Comparison of ENCODE assay signal across 21 cellular contexts in genomic region chr15:58526647-58527192, GRCh38.
DNase-seq lines count a peak whose midpoint lies in the region; ATAC-seq and TF ChIP-seq lines count a peak whose summit lies in the region.
"Had no signal": no experiment of that assay in that cellular context is flagged by ENCODE, and none has a peak within 500 bp of the region (broad histone marks: within the 10 kb centered on the region; RNA-seq: fewer than 3 reads in every experiment).

No MANE protein-coding gene starts in this region.

- H3K4me3 ChIP-seq in left lung (no peak overlapping the region), stomach (no peak overlapping the region)
- H3K4me3 ChIP-seq: BLaER1, Peyer's patch had no signal

- peak overlapping the region in 1 of 2 donors; percentile 92 for H3K27ac ChIP-seq in left lung
- H3K27ac ChIP-seq in stomach: peak overlapping the region in 3 of 5 donors; percentile 22 to 78 (median 72)
- H3K27ac ChIP-seq: BLaER1 had no signal

- no peak for TF ChIP-seq POLR2A in stomach (IDR thresholded peaks at IDR 0.05)

- H3K36me3 ChIP-seq in left lung (no peaks in the 10 kb centered on the region), stomach (no peaks in the 10 kb centered on the region)
- H3K36me3 ChIP-seq: BLaER1, Peyer's patch had no signal

- intact Hi-C loops in activated CD4-positive, alpha-beta memory T cell treated with anti-CD3 and anti-CD28 coated beads for 36 hours (cut with micrococcal nuclease): no loop called here
- intact Hi-C loops in left lung (cut with DNase I) (no loop called here), stomach (cut with DNase I; ENCODE audit: low total_unique reads) (no loop called here)

- H3K27ac Mint-ChIP-seq in activated CD4-positive, alpha-beta memory T cell treated with anti-CD3 and anti-CD28 coated beads, Interleukin-2, amount 10 ng/mL, durations not matched to agents 7 days and 5 days: no peak overlapping the region
- H3K27ac Mint-ChIP-seq in activated CD4-positive, alpha-beta memory T cell treated with anti-CD3 and anti-CD28 coated beads for 36 hours: no peak overlapping the region
- H3K27ac Mint-ChIP-seq in activated T-cell treated with anti-CD3 and anti-CD28 coated beads, Interleukin-2, amount 50 U/mL, for 24 hours: no peak overlapping the region
- H3K27ac Mint-ChIP-seq: activated CD4-positive, alpha-beta T cell treated with anti-CD3 and anti-CD28 coated beads, Interleukin-2, amount 10 ng/mL, durations not matched to agents 24 days and 14 days; HFFc6 had no signal

- H3K27me3 ChIP-seq in left lung (no peaks in the 10 kb centered on the region), stomach (no peaks in the 10 kb centered on the region)
- H3K27me3 ChIP-seq: BLaER1, Peyer's patch had no signal

- H3K9me3 ChIP-seq in left lung: no peaks in the 10 kb centered on the region
- no peaks in the 10 kb centered on the region for H3K9me3 ChIP-seq in stomach
- H3K9me3 ChIP-seq: BLaER1, Peyer's patch had no signal

- H3K36me3 Mint-ChIP-seq in activated CD4-positive, alpha-beta memory T cell treated with anti-CD3 and anti-CD28 coated beads, Interleukin-2, amount 10 ng/mL, durations not matched to agents 7 days and 5 days (ENCODE audit: low read depth): no peaks in the 10 kb centered on the region
- H3K36me3 Mint-ChIP-seq in activated CD4-positive, alpha-beta memory T cell treated with anti-CD3 and anti-CD28 coated beads for 36 hours: no peaks in the 10 kb centered on the region
- no peaks in the 10 kb centered on the region for H3K36me3 Mint-ChIP-seq in activated T-cell treated with anti-CD3 and anti-CD28 coated beads, Interleukin-2, amount 50 U/mL, for 24 hours (ENCODE audit: low read depth)
- H3K36me3 Mint-ChIP-seq: activated naive CD4-positive, alpha-beta T cell treated with anti-CD3 and anti-CD28 coated beads, Interleukin-2, amount 10 ng/mL, durations not matched to agents 7 days and 5 days had no signal

- H3K4me3 Mint-ChIP-seq in activated CD4-positive, alpha-beta memory T cell treated with anti-CD3 and anti-CD28 coated beads, Interleukin-2, amount 10 ng/mL, durations not matched to agents 7 days and 5 days: no peak overlapping the region
- H3K4me3 Mint-ChIP-seq in activated CD4-positive, alpha-beta memory T cell treated with anti-CD3 and anti-CD28 coated beads for 36 hours: no peak overlapping the region
- H3K4me3 Mint-ChIP-seq in activated T-cell treated with anti-CD3 and anti-CD28 coated beads, Interleukin-2, amount 50 U/mL, for 24 hours: no peak overlapping the region
- H3K4me3 Mint-ChIP-seq: activated CD4-positive, alpha-beta T cell treated with anti-CD3 and anti-CD28 coated beads, Interleukin-2, amount 10 ng/mL, durations not matched to agents 24 days and 14 days; activated naive CD4-positive, alpha-beta T cell treated with anti-CD3 and anti-CD28 coated beads, Interleukin-2, amount 10 ng/mL, durations not matched to agents 7 days and 5 days; HFFc6 had no signal

- TF ChIP-seq CTCF in left lung (IDR thresholded peaks at IDR 0.05): no peak
- no peak for TF ChIP-seq CTCF in stomach (IDR thresholded peaks at IDR 0.05)
- no peak for TF ChIP-seq CTCF in GM10266 (IDR thresholded peaks at IDR 0.05; ENCODE audit: control insufficient read depth, insufficient read depth, low read depth, missing control alignments)

- ATAC-seq in left lung: peak; percentile 51

- H3K4me1 ChIP-seq in left lung (peaks cover 0 to 61% of the 10 kb centered on the region in 2 donors), stomach (peaks cover 9 to 39% (median 26%) of the 10 kb centered on the region in 4 donors)

- H3K9me3 Mint-ChIP-seq in activated CD4-positive, alpha-beta memory T cell treated with anti-CD3 and anti-CD28 coated beads, Interleukin-2, amount 10 ng/mL, durations not matched to agents 7 days and 5 days: no peaks in the 10 kb centered on the region
- no peaks in the 10 kb centered on the region for H3K9me3 Mint-ChIP-seq in activated CD4-positive, alpha-beta memory T cell treated with anti-CD3 and anti-CD28 coated beads for 36 hours
- no peaks in the 10 kb centered on the region for H3K9me3 Mint-ChIP-seq in activated T-cell treated with anti-CD3 and anti-CD28 coated beads, Interleukin-2, amount 50 U/mL, for 24 hours
- H3K9me3 Mint-ChIP-seq: activated naive CD4-positive, alpha-beta T cell treated with anti-CD3 and anti-CD28 coated beads, Interleukin-2, amount 10 ng/mL, durations not matched to agents 7 days and 5 days; HFFc6 had no signal

- H3K27me3 Mint-ChIP-seq in activated CD4-positive, alpha-beta memory T cell treated with anti-CD3 and anti-CD28 coated beads, Interleukin-2, amount 10 ng/mL, durations not matched to agents 7 days and 5 days: peaks cover 20% of the 10 kb centered on the region
- no peaks in the 10 kb centered on the region for H3K27me3 Mint-ChIP-seq in activated CD4-positive, alpha-beta memory T cell treated with anti-CD3 and anti-CD28 coated beads for 36 hours
- no peaks in the 10 kb centered on the region for H3K27me3 Mint-ChIP-seq in activated T-cell treated with anti-CD3 and anti-CD28 coated beads, Interleukin-2, amount 50 U/mL, for 24 hours
- H3K27me3 Mint-ChIP-seq: activated CD4-positive, alpha-beta T cell treated with anti-CD3 and anti-CD28 coated beads, Interleukin-2, amount 10 ng/mL, durations not matched to agents 24 days and 14 days had no signal

- WGBS in stomach, 5 donors: 80 to 93% (median 82%) methylated on average over 6 to 7 of the region's 7 CpGs

- POLR2A ChIA-PET in activated CD4-positive, alpha-beta memory T cell treated with anti-CD3 and anti-CD28 coated beads, Interleukin-2, amount 10 ng/mL, durations not matched to agents 7 days and 5 days (lab: Charles Lee): no interaction called here
- POLR2A ChIA-PET in activated CD4-positive, alpha-beta memory T cell treated with anti-CD3 and anti-CD28 coated beads for 36 hours (lab: Charles Lee): no interaction called here

- TF ChIP-seq EP300 in stomach (IDR thresholded peaks at IDR 0.05): no peak

- peak; percentile 0 for DNase-seq in activated CD4-positive, alpha-beta memory T cell treated with anti-CD3 and anti-CD28 coated beads, Interleukin-2, amount 10 ng/mL, durations not matched to agents 7 days and 5 days
- no peak for DNase-seq in activated CD4-positive, alpha-beta memory T cell treated with anti-CD3 and anti-CD28 coated beads for 36 hours
- DNase-seq in NOMO-1 treated with dmso at 0.1 percent for 144 hours (lab: John Stamatoyannopoulos, UW; ENCODE audit: unreplicated experiment) (peak; percentile 29), left lung (peak in 1 of 2 donors; percentile 79), stomach (no peak), dermis blood vessel endothelial cell (no peak), GM10266 (ENCODE audit: extremely low spot score) (no peak)
- no peak for DNase-seq in activated T-cell treated with anti-CD3 and anti-CD28 coated beads, Interleukin-2, amount 50 U/mL, for 24 hours
- DNase-seq: 8988T; activated CD4-positive, alpha-beta T cell treated with anti-CD3 and anti-CD28 coated beads, Interleukin-2, amount 10 ng/mL, durations not matched to agents 24 days and 14 days; activated naive CD4-positive, alpha-beta T cell treated with anti-CD3 and anti-CD28 coated beads, Interleukin-2, amount 10 ng/mL, durations not matched to agents 7 days and 5 days; aorta; DMS 273 treated with DMSO at 0.1 percent for 48 hours; GDM1; HFFc6; Karpas-422; NCI-H1417 treated with DMSO at 0.1 percent for 48 hours; NCI-H748 treated with DMSO at 0.1 percent for 48 hours; occipital lobe had no signal

- H3K4me1 Mint-ChIP-seq in activated CD4-positive, alpha-beta memory T cell treated with anti-CD3 and anti-CD28 coated beads, Interleukin-2, amount 10 ng/mL, durations not matched to agents 7 days and 5 days: no peaks in the 10 kb centered on the region
- no peaks in the 10 kb centered on the region for H3K4me1 Mint-ChIP-seq in activated CD4-positive, alpha-beta memory T cell treated with anti-CD3 and anti-CD28 coated beads for 36 hours (ENCODE audit: low read depth)
- peaks cover 2% of the 10 kb centered on the region for H3K4me1 Mint-ChIP-seq in activated T-cell treated with anti-CD3 and anti-CD28 coated beads, Interleukin-2, amount 50 U/mL, for 24 hours (ENCODE audit: low read depth)

- CTCF ChIA-PET in activated CD4-positive, alpha-beta memory T cell treated with anti-CD3 and anti-CD28 coated beads, Interleukin-2, amount 10 ng/mL, durations not matched to agents 7 days and 5 days (lab: Charles Lee): no interaction called here
- CTCF ChIA-PET in activated CD4-positive, alpha-beta memory T cell treated with anti-CD3 and anti-CD28 coated beads for 36 hours (lab: Charles Lee): no interaction called here

Comparison
In these comparisons a context has a peak if more than half of its experiments do, and no peak if none do; other contexts are left out.
1. DNase-seq: peak in activated CD4-positive, alpha-beta memory T cell treated with anti-CD3 and anti-CD28 coated beads, Interleukin-2, amount 10 ng/mL, durations not matched to agents 7 days and 5 days (single experiment) and NOMO-1 treated with dmso at 0.1 percent for 144 hours (single experiment); none in activated CD4-positive, alpha-beta memory T cell treated with anti-CD3 and anti-CD28 coated beads for 36 hours (single experiment), stomach (single experiment), dermis blood vessel endothelial cell (single experiment), activated T-cell treated with anti-CD3 and anti-CD28 coated beads, Interleukin-2, amount 50 U/mL, for 24 hours (single experiment) and GM10266 (single experiment).